Comparison of ENCODE assay signal across 1 cellular context in the genomic region with DNA sequence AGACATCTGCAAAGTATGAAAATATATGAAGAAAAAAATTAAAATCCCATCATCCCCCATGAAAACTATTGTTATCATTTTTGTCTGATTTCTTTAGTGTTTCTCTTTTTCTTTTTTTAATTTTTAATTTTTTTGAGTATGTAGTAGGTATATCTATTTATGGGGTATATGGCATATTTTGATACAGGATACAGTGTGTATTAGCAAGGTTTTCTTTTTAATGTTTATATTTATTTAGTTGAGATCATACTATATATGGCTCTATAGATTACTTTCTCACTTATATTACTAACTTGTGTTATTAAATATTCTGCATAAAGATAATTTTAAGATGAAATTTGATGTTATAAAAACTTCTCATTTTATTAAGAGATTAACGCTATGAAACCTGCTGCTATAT.
TF ChIP-seq lines count a peak whose summit lies in the region.

No MANE protein-coding gene starts in this region.

TF ChIP-seq in HepG2, 621 proteins besides CTCF, POLR2A, EP300 and RAD21 (continued from another document):
- TF ChIP-seq, protein P1, sequence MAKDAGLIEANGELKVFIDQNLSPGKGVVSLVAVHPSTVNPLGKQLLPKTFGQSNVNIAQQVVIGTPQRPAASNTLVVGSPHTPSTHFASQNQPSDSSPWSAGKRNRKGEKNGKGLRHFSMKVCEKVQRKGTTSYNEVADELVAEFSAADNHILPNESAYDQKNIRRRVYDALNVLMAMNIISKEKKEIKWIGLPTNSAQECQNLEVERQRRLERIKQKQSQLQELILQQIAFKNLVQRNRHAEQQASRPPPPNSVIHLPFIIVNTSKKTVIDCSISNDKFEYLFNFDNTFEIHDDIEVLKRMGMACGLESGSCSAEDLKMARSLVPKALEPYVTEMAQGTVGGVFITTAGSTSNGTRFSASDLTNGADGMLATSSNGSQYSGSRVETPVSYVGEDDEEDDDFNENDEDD (CRISPR knock-in tag; IDR thresholded peaks at IDR 0.05; ENCODE audit: borderline replicate concordance), result no peak
- TF ChIP-seq, protein P2, sequence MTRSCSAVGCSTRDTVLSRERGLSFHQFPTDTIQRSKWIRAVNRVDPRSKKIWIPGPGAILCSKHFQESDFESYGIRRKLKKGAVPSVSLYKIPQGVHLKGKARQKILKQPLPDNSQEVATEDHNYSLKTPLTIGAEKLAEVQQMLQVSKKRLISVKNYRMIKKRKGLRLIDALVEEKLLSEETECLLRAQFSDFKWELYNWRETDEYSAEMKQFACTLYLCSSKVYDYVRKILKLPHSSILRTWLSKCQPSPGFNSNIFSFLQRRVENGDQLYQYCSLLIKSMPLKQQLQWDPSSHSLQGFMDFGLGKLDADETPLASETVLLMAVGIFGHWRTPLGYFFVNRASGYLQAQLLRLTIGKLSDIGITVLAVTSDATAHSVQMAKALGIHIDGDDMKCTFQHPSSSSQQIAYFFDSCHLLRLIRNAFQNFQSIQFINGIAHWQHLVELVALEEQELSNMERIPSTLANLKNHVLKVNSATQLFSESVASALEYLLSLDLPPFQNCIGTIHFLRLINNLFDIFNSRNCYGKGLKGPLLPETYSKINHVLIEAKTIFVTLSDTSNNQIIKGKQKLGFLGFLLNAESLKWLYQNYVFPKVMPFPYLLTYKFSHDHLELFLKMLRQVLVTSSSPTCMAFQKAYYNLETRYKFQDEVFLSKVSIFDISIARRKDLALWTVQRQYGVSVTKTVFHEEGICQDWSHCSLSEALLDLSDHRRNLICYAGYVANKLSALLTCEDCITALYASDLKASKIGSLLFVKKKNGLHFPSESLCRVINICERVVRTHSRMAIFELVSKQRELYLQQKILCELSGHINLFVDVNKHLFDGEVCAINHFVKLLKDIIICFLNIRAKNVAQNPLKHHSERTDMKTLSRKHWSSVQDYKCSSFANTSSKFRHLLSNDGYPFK (CRISPR knock-in tag; IDR thresholded peaks at IDR 0.05; ENCODE audit: borderline replicate concordance), result no peak
- no peak for TF ChIP-seq STAT6 (CRISPR knock-in tag; IDR thresholded peaks at IDR 0.05; ENCODE audit: borderline replicate concordance)
- no peak for TF ChIP-seq ZNF383 (CRISPR knock-in tag; IDR thresholded peaks at IDR 0.05; ENCODE audit: borderline replicate concordance)
- TF ChIP-seq, protein P3, sequence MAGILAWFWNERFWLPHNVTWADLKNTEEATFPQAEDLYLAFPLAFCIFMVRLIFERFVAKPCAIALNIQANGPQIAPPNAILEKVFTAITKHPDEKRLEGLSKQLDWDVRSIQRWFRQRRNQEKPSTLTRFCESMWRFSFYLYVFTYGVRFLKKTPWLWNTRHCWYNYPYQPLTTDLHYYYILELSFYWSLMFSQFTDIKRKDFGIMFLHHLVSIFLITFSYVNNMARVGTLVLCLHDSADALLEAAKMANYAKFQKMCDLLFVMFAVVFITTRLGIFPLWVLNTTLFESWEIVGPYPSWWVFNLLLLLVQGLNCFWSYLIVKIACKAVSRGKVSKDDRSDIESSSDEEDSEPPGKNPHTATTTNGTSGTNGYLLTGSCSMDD (CRISPR knock-in tag; IDR thresholded peaks at IDR 0.05), result no peak
- no peak for TF ChIP-seq MEIS1 (CRISPR knock-in tag; IDR thresholded peaks at IDR 0.05; ENCODE audit: borderline replicate concordance)
